In genomic region chr1:121224714-121225113, GRCh38 we compare ENCODE assay signal across 8 cellular contexts. TPM values are rescaled to one million over a fixed set of nuclear protein-coding genes. Genes with fewer than 3 reads are reported as not detected.
DNase-seq lines count a peak whose midpoint lies in the region; ATAC-seq lines count a peak whose summit lies in the region.
"Not testable (repeated sequence)": the region's sequence is repeated elsewhere in the genome, so short reads cannot be mapped to it uniquely, and the experiment has no call there.

No MANE protein-coding gene starts in this region.

- not testable (repeated sequence) for H3K27me3 Mint-ChIP-seq in activated T-cell treated with anti-CD3 and anti-CD28 coated beads, Interleukin-2, amount 50 U/mL, for 4 hours (ENCODE audit: low read depth); stimulated activated naive CD8-positive, alpha-beta T cell treated with anti-CD3 and anti-CD28 coated beads, Interleukin-15, amount 100 ng/mL, for 72 hours

- not testable (repeated sequence) for DNase-seq in activated T-cell treated with anti-CD3 and anti-CD28 coated beads, Interleukin-2, amount 50 U/mL, for 4 hours; left lobe of liver (ENCODE audit: low spot score); stimulated activated naive CD8-positive, alpha-beta T cell treated with anti-CD3 and anti-CD28 coated beads, Interleukin-15, amount 100 ng/mL, for 72 hours

- not testable (repeated sequence) for H3K4me3 Mint-ChIP-seq in activated T-cell treated with anti-CD3 and anti-CD28 coated beads, Interleukin-2, amount 50 U/mL, for 4 hours; stimulated activated naive CD8-positive, alpha-beta T cell treated with anti-CD3 and anti-CD28 coated beads, Interleukin-15, amount 100 ng/mL, for 72 hours

- not testable (repeated sequence) for H3K27ac Mint-ChIP-seq in stimulated activated naive CD8-positive, alpha-beta T cell treated with anti-CD3 and anti-CD28 coated beads, Interleukin-15, amount 100 ng/mL, for 72 hours

- H3K36me3 Mint-ChIP-seq in activated T-cell treated with anti-CD3 and anti-CD28 coated beads, Interleukin-2, amount 50 U/mL, for 4 hours (ENCODE audit: insufficient read depth), result not testable (repeated sequence)

- not testable (repeated sequence) for H3K4me1 Mint-ChIP-seq in activated T-cell treated with anti-CD3 and anti-CD28 coated beads, Interleukin-2, amount 50 U/mL, for 4 hours (ENCODE audit: low read depth); stimulated activated naive CD8-positive, alpha-beta T cell treated with anti-CD3 and anti-CD28 coated beads, Interleukin-15, amount 100 ng/mL, for 72 hours

- H3K9me3 Mint-ChIP-seq in activated T-cell treated with anti-CD3 and anti-CD28 coated beads, Interleukin-2, amount 50 U/mL, for 4 hours; stimulated activated naive CD8-positive, alpha-beta T cell treated with anti-CD3 and anti-CD28 coated beads, Interleukin-15, amount 100 ng/mL, for 72 hours: not testable (repeated sequence)

- ATAC-seq in GM18519 (IDR thresholded peaks at IDR 0.05; ENCODE audit: low FRiP score, unreplicated experiment), result peak; percentile 96
- peak; percentile 99 for ATAC-seq in GM19452 (IDR thresholded peaks at IDR 0.05; ENCODE audit: unreplicated experiment)
- ATAC-seq in GM21825 (IDR thresholded peaks at IDR 0.05; ENCODE audit: unreplicated experiment), result peak; percentile 97
- ATAC-seq in HG03039 (IDR thresholded peaks at IDR 0.05; ENCODE audit: unreplicated experiment), result peak; percentile 98
- peak; percentile 98 for ATAC-seq in HG03457 (IDR thresholded peaks at IDR 0.05; ENCODE audit: unreplicated experiment)
- ATAC-seq in activated T-cell treated with anti-CD3 and anti-CD28 coated beads, Interleukin-2, amount 50 U/mL, for 4 hours, result peak; percentile 34 to 54
- peak; percentile 61 for ATAC-seq in left lobe of liver
- peak; percentile 92 for ATAC-seq in stimulated activated naive CD8-positive, alpha-beta T cell treated with anti-CD3 and anti-CD28 coated beads, Interleukin-15, amount 100 ng/mL, for 72 hours

RNA-seq across cellular contexts. Expression of gene SRGAP2C, which starts 39.9 kb away (rescaled TPM):
- total RNA-seq in activated T-cell treated with anti-CD3 and anti-CD28 coated beads, Interleukin-2, amount 50 U/mL, for 4 hours, result 10 to 100 TPM in 2 of 3 donors, 1 to 10 TPM in 1; 9.8 to 10.4 (median 10.3) TPM
- total RNA-seq in left lobe of liver, result 4.9 TPM

RNA-seq across cellular contexts. Expression of gene FAM72B, which starts 40.6 kb away (rescaled TPM):
- total RNA-seq in activated T-cell treated with anti-CD3 and anti-CD28 coated beads, Interleukin-2, amount 50 U/mL, for 4 hours, result 1 to 10 TPM; 2.5 to 6.9 (median 3.4) TPM
- 0.13 TPM for total RNA-seq in left lobe of liver

Comparison
In these comparisons a context has a peak if more than half of its experiments do, and no peak if none do; other contexts are left out.
1. ATAC-seq: peak in every context shown above with its lines; median percentile 99 in GM19452; 98 in HG03039; 98 in HG03457; 97 in GM21825; 96 in GM18519; 92 in stimulated activated naive CD8-positive, alpha-beta T cell treated with anti-CD3 and anti-CD28 coated beads, Interleukin-15, amount 100 ng/mL, for 72 hours; 61 in left lobe of liver; 44 in activated T-cell treated with anti-CD3 and anti-CD28 coated beads, Interleukin-2, amount 50 U/mL, for 4 hours.